ENCODE assay signal across 1 cellular context in genomic region chr22:43142881-43143562, GRCh38.
TF ChIP-seq lines count a peak whose summit lies in the region.

A gene with protein sequence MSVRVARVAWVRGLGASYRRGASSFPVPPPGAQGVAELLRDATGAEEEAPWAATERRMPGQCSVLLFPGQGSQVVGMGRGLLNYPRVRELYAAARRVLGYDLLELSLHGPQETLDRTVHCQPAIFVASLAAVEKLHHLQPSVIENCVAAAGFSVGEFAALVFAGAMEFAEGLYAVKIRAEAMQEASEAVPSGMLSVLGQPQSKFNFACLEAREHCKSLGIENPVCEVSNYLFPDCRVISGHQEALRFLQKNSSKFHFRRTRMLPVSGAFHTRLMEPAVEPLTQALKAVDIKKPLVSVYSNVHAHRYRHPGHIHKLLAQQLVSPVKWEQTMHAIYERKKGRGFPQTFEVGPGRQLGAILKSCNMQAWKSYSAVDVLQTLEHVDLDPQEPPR (minus strand): TSS chr22:43143398. CDS start chr22:43143348, 50 bp downstream.

TF ChIP-seq in GM23338, 12 proteins besides CTCF, POLR2A, EP300 and RAD21 (continued from another document):
- TF ChIP-seq, protein P1, sequence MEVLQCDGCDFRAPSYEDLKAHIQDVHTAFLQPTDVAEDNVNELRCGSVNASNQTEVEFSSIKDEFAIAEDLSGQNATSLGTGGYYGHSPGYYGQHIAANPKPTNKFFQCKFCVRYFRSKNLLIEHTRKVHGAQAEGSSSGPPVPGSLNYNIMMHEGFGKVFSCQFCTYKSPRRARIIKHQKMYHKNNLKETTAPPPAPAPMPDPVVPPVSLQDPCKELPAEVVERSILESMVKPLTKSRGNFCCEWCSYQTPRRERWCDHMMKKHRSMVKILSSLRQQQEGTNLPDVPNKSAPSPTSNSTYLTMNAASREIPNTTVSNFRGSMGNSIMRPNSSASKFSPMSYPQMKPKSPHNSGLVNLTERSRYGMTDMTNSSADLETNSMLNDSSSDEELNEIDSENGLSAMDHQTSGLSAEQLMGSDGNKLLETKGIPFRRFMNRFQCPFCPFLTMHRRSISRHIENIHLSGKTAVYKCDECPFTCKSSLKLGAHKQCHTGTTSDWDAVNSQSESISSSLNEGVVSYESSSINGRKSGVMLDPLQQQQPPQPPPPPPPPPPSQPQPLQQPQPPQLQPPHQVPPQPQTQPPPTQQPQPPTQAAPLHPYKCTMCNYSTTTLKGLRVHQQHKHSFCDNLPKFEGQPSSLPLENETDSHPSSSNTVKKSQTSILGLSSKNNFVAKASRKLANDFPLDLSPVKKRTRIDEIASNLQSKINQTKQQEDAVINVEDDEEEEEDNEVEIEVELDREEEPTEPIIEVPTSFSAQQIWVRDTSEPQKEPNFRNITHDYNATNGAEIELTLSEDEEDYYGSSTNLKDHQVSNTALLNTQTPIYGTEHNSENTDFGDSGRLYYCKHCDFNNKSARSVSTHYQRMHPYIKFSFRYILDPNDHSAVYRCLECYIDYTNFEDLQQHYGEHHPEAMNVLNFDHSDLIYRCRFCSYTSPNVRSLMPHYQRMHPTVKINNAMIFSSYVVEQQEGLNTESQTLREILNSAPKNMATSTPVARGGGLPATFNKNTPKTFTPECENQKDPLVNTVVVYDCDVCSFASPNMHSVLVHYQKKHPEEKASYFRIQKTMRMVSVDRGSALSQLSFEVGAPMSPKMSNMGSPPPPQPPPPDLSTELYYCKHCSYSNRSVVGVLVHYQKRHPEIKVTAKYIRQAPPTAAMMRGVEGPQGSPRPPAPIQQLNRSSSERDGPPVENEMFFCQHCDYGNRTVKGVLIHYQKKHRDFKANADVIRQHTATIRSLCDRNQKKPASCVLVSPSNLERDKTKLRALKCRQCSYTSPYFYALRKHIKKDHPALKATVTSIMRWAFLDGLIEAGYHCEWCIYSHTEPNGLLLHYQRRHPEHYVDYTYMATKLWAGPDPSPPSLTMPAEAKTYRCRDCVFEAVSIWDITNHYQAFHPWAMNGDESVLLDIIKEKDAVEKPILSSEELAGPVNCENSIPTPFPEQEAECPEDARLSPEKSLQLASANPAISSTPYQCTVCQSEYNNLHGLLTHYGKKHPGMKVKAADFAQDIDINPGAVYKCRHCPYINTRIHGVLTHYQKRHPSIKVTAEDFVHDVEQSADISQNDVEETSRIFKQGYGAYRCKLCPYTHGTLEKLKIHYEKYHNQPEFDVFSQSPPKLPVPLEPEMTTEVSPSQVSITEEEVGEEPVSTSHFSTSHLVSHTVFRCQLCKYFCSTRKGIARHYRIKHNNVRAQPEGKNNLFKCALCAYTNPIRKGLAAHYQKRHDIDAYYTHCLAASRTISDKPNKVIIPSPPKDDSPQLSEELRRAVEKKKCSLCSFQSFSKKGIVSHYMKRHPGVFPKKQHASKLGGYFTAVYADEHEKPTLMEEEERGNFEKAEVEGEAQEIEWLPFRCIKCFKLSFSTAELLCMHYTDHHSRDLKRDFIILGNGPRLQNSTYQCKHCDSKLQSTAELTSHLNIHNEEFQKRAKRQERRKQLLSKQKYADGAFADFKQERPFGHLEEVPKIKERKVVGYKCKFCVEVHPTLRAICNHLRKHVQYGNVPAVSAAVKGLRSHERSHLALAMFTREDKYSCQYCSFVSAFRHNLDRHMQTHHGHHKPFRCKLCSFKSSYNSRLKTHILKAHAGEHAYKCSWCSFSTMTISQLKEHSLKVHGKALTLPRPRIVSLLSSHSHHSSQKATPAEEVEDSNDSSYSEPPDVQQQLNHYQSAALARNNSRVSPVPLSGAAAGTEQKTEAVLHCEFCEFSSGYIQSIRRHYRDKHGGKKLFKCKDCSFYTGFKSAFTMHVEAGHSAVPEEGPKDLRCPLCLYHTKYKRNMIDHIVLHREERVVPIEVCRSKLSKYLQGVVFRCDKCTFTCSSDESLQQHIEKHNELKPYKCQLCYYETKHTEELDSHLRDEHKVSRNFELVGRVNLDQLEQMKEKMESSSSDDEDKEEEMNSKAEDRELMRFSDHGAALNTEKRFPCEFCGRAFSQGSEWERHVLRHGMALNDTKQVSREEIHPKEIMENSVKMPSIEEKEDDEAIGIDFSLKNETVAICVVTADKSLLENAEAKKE (CRISPR knock-in tag; IDR thresholded peaks at IDR 0.05): no peak
